1 cellular context compared by ENCODE assay signal in the genomic region with DNA sequence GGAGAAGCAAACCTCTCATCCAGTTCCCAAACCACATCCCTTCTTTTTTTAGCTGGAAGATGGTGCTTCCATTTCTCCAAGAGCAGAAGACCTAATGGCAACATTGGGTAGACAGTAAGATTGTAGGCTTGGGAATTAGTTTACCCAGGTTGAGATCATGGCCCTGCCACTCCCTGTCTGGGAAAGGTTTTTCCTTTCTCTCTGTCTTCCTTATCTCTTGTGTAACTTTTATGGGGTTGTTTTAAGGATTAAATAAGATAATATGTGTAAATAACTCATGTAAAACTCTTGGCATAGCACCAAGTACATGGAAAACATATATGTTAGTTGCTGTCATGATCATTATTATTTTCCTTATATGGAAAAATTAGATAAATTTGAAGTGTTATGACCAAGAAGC.
TF ChIP-seq lines count a peak whose summit lies in the region.

No MANE protein-coding gene starts in this region.

TF ChIP-seq in GM23338, 12 proteins besides CTCF, POLR2A, EP300 and RAD21 (continued from another document):
- TF ChIP-seq, protein P1, sequence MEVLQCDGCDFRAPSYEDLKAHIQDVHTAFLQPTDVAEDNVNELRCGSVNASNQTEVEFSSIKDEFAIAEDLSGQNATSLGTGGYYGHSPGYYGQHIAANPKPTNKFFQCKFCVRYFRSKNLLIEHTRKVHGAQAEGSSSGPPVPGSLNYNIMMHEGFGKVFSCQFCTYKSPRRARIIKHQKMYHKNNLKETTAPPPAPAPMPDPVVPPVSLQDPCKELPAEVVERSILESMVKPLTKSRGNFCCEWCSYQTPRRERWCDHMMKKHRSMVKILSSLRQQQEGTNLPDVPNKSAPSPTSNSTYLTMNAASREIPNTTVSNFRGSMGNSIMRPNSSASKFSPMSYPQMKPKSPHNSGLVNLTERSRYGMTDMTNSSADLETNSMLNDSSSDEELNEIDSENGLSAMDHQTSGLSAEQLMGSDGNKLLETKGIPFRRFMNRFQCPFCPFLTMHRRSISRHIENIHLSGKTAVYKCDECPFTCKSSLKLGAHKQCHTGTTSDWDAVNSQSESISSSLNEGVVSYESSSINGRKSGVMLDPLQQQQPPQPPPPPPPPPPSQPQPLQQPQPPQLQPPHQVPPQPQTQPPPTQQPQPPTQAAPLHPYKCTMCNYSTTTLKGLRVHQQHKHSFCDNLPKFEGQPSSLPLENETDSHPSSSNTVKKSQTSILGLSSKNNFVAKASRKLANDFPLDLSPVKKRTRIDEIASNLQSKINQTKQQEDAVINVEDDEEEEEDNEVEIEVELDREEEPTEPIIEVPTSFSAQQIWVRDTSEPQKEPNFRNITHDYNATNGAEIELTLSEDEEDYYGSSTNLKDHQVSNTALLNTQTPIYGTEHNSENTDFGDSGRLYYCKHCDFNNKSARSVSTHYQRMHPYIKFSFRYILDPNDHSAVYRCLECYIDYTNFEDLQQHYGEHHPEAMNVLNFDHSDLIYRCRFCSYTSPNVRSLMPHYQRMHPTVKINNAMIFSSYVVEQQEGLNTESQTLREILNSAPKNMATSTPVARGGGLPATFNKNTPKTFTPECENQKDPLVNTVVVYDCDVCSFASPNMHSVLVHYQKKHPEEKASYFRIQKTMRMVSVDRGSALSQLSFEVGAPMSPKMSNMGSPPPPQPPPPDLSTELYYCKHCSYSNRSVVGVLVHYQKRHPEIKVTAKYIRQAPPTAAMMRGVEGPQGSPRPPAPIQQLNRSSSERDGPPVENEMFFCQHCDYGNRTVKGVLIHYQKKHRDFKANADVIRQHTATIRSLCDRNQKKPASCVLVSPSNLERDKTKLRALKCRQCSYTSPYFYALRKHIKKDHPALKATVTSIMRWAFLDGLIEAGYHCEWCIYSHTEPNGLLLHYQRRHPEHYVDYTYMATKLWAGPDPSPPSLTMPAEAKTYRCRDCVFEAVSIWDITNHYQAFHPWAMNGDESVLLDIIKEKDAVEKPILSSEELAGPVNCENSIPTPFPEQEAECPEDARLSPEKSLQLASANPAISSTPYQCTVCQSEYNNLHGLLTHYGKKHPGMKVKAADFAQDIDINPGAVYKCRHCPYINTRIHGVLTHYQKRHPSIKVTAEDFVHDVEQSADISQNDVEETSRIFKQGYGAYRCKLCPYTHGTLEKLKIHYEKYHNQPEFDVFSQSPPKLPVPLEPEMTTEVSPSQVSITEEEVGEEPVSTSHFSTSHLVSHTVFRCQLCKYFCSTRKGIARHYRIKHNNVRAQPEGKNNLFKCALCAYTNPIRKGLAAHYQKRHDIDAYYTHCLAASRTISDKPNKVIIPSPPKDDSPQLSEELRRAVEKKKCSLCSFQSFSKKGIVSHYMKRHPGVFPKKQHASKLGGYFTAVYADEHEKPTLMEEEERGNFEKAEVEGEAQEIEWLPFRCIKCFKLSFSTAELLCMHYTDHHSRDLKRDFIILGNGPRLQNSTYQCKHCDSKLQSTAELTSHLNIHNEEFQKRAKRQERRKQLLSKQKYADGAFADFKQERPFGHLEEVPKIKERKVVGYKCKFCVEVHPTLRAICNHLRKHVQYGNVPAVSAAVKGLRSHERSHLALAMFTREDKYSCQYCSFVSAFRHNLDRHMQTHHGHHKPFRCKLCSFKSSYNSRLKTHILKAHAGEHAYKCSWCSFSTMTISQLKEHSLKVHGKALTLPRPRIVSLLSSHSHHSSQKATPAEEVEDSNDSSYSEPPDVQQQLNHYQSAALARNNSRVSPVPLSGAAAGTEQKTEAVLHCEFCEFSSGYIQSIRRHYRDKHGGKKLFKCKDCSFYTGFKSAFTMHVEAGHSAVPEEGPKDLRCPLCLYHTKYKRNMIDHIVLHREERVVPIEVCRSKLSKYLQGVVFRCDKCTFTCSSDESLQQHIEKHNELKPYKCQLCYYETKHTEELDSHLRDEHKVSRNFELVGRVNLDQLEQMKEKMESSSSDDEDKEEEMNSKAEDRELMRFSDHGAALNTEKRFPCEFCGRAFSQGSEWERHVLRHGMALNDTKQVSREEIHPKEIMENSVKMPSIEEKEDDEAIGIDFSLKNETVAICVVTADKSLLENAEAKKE (CRISPR knock-in tag; IDR thresholded peaks at IDR 0.05): no peak
- no peak for TF ChIP-seq EZH2phosphoT487 (IDR thresholded peaks at IDR 0.05; ENCODE audit: unreplicated experiment)
- TF ChIP-seq ZNF331 (CRISPR knock-in tag; IDR thresholded peaks at IDR 0.05; ENCODE audit: low read depth): no peak
- no peak for TF ChIP-seq EZH2 (IDR thresholded peaks at IDR 0.05; ENCODE audit: low read depth, unreplicated experiment)
- no peak for TF ChIP-seq JUNB (IDR thresholded peaks at IDR 0.05; ENCODE audit: unreplicated experiment)
- TF ChIP-seq, protein P2, sequence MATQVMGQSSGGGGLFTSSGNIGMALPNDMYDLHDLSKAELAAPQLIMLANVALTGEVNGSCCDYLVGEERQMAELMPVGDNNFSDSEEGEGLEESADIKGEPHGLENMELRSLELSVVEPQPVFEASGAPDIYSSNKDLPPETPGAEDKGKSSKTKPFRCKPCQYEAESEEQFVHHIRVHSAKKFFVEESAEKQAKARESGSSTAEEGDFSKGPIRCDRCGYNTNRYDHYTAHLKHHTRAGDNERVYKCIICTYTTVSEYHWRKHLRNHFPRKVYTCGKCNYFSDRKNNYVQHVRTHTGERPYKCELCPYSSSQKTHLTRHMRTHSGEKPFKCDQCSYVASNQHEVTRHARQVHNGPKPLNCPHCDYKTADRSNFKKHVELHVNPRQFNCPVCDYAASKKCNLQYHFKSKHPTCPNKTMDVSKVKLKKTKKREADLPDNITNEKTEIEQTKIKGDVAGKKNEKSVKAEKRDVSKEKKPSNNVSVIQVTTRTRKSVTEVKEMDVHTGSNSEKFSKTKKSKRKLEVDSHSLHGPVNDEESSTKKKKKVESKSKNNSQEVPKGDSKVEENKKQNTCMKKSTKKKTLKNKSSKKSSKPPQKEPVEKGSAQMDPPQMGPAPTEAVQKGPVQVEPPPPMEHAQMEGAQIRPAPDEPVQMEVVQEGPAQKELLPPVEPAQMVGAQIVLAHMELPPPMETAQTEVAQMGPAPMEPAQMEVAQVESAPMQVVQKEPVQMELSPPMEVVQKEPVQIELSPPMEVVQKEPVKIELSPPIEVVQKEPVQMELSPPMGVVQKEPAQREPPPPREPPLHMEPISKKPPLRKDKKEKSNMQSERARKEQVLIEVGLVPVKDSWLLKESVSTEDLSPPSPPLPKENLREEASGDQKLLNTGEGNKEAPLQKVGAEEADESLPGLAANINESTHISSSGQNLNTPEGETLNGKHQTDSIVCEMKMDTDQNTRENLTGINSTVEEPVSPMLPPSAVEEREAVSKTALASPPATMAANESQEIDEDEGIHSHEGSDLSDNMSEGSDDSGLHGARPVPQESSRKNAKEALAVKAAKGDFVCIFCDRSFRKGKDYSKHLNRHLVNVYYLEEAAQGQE (IDR thresholded peaks at IDR 0.05; ENCODE audit: unreplicated experiment): no peak
- TF ChIP-seq NANOG (IDR thresholded peaks at IDR 0.05; ENCODE audit: borderline replicate concordance): no peak
